ENCODE assay signal across 30 cellular contexts in genomic region chr7:121327671-121328070, GRCh38. TPM values are rescaled to one million over a fixed set of nuclear protein-coding genes. Genes with fewer than 3 reads are reported as not detected.
"Had no signal": no experiment of that assay in that cellular context is flagged by ENCODE, and none has a peak within 500 bp of the region (broad histone marks: within the 10 kb centered on the region; RNA-seq: fewer than 3 reads in every experiment).

No MANE protein-coding gene starts in this region.

- H3K9me3 ChIP-seq: left ventricle myocardium inferior, pancreas, prostate gland, spleen, suprapubic skin, thoracic aorta, tibial artery, upper lobe of right lung had no signal

- H3K36me3 ChIP-seq: left ventricle myocardium inferior, pancreas, prostate gland, spleen, suprapubic skin, thoracic aorta, tibial artery, upper lobe of right lung had no signal

- H3K4me3 Mint-ChIP-seq: natural killer cell had no signal

- ATAC-seq: left cardiac atrium, natural killer cell, pancreas, right cardiac atrium, sciatic nerve, upper lobe of right lung had no signal

- H3K4me1 ChIP-seq: prostate gland had no signal

- DNase-seq: head of caudate nucleus; hippocampal formation; kidney glomerular epithelial cell; left cardiac atrium; left ventricle myocardium inferior; mesenchymal stem cell; natural killer cell; nucleus accumbens; pancreas; posterior cingulate gyrus; retina; right cardiac atrium; spleen; stimulated activated CD4-positive, alpha-beta T cell treated with anti-CD3 and anti-CD28 coated beads, Interleukin-2, amount 100 ng/mL, for 48 hours; stimulated activated CD4-positive, alpha-beta T cell treated with anti-CD3 and anti-CD28 coated beads, Interleukin-4, amount 100 ng/mL, for 4 hours; stimulated activated CD8-positive, alpha-beta memory T cell treated with anti-CD3 and anti-CD28 coated beads, Interleukin-4, amount 100 ng/mL, for 48 hours; stimulated activated naive B cell treated with anti-CD40 and anti-IgM and Interleukin-4, amounts not matched to agents 10 μg/mL and 1 μg/mL and 100 μg/mL, for 72 hours; tibial artery; trophoblast cell; upper lobe of right lung had no signal

- H3K9me3 Mint-ChIP-seq: natural killer cell; stimulated activated naive B cell treated with anti-CD40 and anti-IgM and Interleukin-4, amounts not matched to agents 10 μg/mL and 1 μg/mL and 100 μg/mL, for 72 hours; stimulated activated naive CD8-positive, alpha-beta T cell treated with anti-CD3 and anti-CD28 coated beads, Interleukin-15, Interleukin-2, amounts not matched to agents 100 ng/mL and 50 ng/mL, for 24 hours had no signal

- H3K36me3 Mint-ChIP-seq: natural killer cell had no signal

- H3K27ac Mint-ChIP-seq: natural killer cell; stimulated activated naive CD8-positive, alpha-beta T cell treated with anti-CD3 and anti-CD28 coated beads, Interleukin-15, Interleukin-2, amounts not matched to agents 100 ng/mL and 50 ng/mL, for 24 hours had no signal

- H3K4me3 ChIP-seq: left ventricle myocardium inferior, pancreas, prostate gland, skin epidermis, suprapubic skin, thoracic aorta, tibial artery, upper lobe of right lung had no signal

- H3K27ac ChIP-seq: left ventricle myocardium inferior, pancreas, prostate gland, skin epidermis, spleen, suprapubic skin, thoracic aorta, tibial artery, upper lobe of right lung had no signal

RNA-seq across cellular contexts. Expression of gene WNT16, which starts 1.1 kb away (rescaled TPM):
- total RNA-seq: left cardiac atrium, left ventricle myocardium inferior, lung microvascular endothelial cell, natural killer cell, right cardiac atrium, sciatic nerve, subcutaneous adipose tissue, thoracic aorta, upper lobe of right lung had no signal
- polyA plus RNA-seq: keratinocyte, neural cell, right cardiac atrium had no signal
